10 cellular contexts compared by ENCODE assay signal in the genomic region with DNA sequence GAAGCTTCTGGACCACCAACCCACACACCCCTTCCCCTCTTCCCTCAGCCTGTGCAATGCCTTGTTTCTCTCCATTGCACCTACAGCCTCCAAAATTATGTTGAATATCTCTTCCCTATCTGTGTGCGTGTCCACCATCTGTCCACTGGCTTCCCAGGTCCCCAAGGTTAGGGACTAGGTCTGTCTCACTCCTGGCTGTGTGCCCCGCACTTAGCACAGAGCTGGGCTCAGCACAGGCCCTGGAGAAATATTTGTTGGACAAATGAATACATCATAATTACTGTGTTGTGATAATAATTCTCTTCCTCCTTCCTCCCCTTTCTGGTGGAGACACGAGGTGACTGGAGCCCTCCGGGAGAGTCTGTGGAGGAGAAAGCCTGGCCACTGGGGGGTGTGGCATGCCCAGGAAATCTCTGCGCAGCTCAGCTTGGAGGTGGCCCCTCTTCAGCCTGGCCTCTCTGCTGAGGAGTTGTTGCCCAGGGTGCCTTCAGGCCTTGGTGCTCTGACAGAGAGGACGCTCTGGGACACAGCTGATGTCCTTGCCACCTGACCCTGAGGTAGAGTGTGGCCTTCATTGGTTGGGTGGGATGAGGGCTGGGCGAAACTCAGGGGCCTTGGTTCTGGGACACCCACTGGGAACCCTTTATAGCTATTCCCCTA. TPM values are rescaled to one million over a fixed set of nuclear protein-coding genes. Genes with fewer than 3 reads are reported as not detected.
A peak's percentile ranks its signal among the peaks of the same experiment; 100 is the strongest.
DNase-seq lines count a peak whose midpoint lies in the region; ATAC-seq, FAIRE-seq and TF ChIP-seq lines count a peak whose summit lies in the region.
"Had no signal": no experiment of that assay in that cellular context is flagged by ENCODE, and none has a peak within 500 bp of the region (broad histone marks: within the 10 kb centered on the region; RNA-seq: fewer than 3 reads in every experiment).

No MANE protein-coding gene starts in this region.

- H4K20me1 ChIP-seq in DND-41 (ENCODE audit: insufficient read depth, low read length): peaks cover 10% of the 10 kb centered on the region; the same call in 1 of the 2 replicates

- DNase-seq in DND-41 (no peak), SK-MEL-5 (ENCODE audit: low read depth, low spot score) (peak; percentile 38), foreskin keratinocyte (no peak), ovary (peak; percentile 23 to 56 (median 35)), NOMO-1 treated with DMSO at 0.1 percent for 48 hours (lab: John Stamatoyannopoulos, UW; ENCODE audit: unreplicated experiment) (no peak), urothelium cell line (ENCODE audit: low spot score) (no peak), T-helper 17 cell (no peak), Kasumi-1 (lab: John Stamatoyannopoulos, UW) (no peak)
- DNase-seq: activated naive CD8-positive, alpha-beta T cell treated with anti-CD3 and anti-CD28 coated beads for 36 hours had no signal

- FAIRE-seq in urothelium cell line (lab: Jason Lieb, UNC): no peak

- ATAC-seq in DND-41 (ENCODE audit: insufficient read depth, low read depth): no peak
- no peak for ATAC-seq in foreskin keratinocyte
- no peak for ATAC-seq in T-helper 17 cell

- H3K27me3 Mint-ChIP-seq in T-helper 17 cell: peaks cover 21% of the 10 kb centered on the region
- H3K27me3 Mint-ChIP-seq: activated naive CD8-positive, alpha-beta T cell treated with anti-CD3 and anti-CD28 coated beads for 36 hours had no signal

- peaks cover 34% of the 10 kb centered on the region for H3K4me1 Mint-ChIP-seq in T-helper 17 cell

- H2AFZ ChIP-seq in DND-41 (ENCODE audit: low read depth, low read length): no peak overlapping the region

- TF ChIP-seq CTCF in DND-41 (IDR thresholded peaks at IDR 0.05; ENCODE audit: borderline replicate concordance, extremely low read depth, low read length, poor library complexity, severe bottlenecking) (peak; percentile 33), foreskin keratinocyte (conservative IDR thresholded peaks at IDR 0.05) (peak; percentile 44), ovary (IDR thresholded peaks at IDR 0.05) (no peak)

- H3K4me3 ChIP-seq in DND-41 (ENCODE audit: low read depth in 1 of 2, low read length in 2 of 2): no peak overlapping the region
- H3K4me3 ChIP-seq in ovary: no peak overlapping the region
- H3K4me3 ChIP-seq: SJCRH30 had no signal

- H3K9me3 ChIP-seq in DND-41 (ENCODE audit: insufficient read depth, low read length, severe bottlenecking) (no peaks in the 10 kb centered on the region), ovary (no peaks in the 10 kb centered on the region), T-helper 17 cell (ENCODE audit: control insufficient read depth, low read length, poor library complexity, severe bottlenecking) (no peaks in the 10 kb centered on the region)
- H3K9me3 ChIP-seq: SJCRH30 had no signal

- in situ Hi-C loops in SK-MEL-5 (cut with HindIII; ENCODE audit: low pct_unique_long_range_greater_than_20kb, low sequenced_read_pairs): no loop called here

- WGBS in ovary, 3 donors: 45 to 47% (median 46%) methylated on average over 7 of the region's 7 CpGs

- no peak overlapping the region for H3K4me3 Mint-ChIP-seq in T-helper 17 cell
- H3K4me3 Mint-ChIP-seq: activated naive CD8-positive, alpha-beta T cell treated with anti-CD3 and anti-CD28 coated beads for 36 hours had no signal

- no peak for TF ChIP-seq POLR2A in ovary (IDR thresholded peaks at IDR 0.05)

- intact Hi-C loops in ovary (cut with DNase I): loop anchor here (5.0 to 10.0 kb wide), 5 partner anchors 263 to 433 kb away; no protein-coding TSS in a partner anchor

- TF ChIP-seq EP300 in ovary (IDR thresholded peaks at IDR 0.05): no peak

- H3K4me1 ChIP-seq in DND-41 (ENCODE audit: insufficient read depth, low read length) (peaks cover 18% of the 10 kb centered on the region), foreskin keratinocyte (peaks cover 10% of the 10 kb centered on the region), ovary (ENCODE audit: insufficient read depth) (peaks cover 2% of the 10 kb centered on the region)
- H3K4me1 ChIP-seq: SJCRH30 had no signal

- H3K9ac ChIP-seq in DND-41 (ENCODE audit: low read depth, low read length): no peak overlapping the region

- no peak overlapping the region for H3K4me2 ChIP-seq in DND-41 (ENCODE audit: insufficient read depth, low read length)

- peaks cover 19% of the 10 kb centered on the region for H3K79me2 ChIP-seq in DND-41 (ENCODE audit: insufficient read depth, low read length)

- no peak overlapping the region for H3K27ac ChIP-seq in DND-41 (ENCODE audit: low read length)
- H3K27ac ChIP-seq in foreskin keratinocyte: no peak overlapping the region
- H3K27ac ChIP-seq in ovary: no peak overlapping the region
- H3K27ac ChIP-seq: SJCRH30 had no signal

- H3K27me3 ChIP-seq in DND-41 (ENCODE audit: insufficient read depth, low read length, poor library complexity) (peaks cover 19% of the 10 kb centered on the region), foreskin keratinocyte (no peaks in the 10 kb centered on the region), ovary (no peaks in the 10 kb centered on the region)

- H3K36me3 Mint-ChIP-seq in T-helper 17 cell (ENCODE audit: low read depth): peaks cover 6% of the 10 kb centered on the region

- no peak overlapping the region for H3K27ac Mint-ChIP-seq in T-helper 17 cell
- H3K27ac Mint-ChIP-seq: activated naive CD8-positive, alpha-beta T cell treated with anti-CD3 and anti-CD28 coated beads for 36 hours had no signal

- H3K36me3 ChIP-seq in DND-41 (ENCODE audit: insufficient read depth, low read length) (peaks cover 4% of the 10 kb centered on the region), ovary (no peaks in the 10 kb centered on the region)
- H3K36me3 ChIP-seq: SJCRH30 had no signal

RNA-seq across cellular contexts. Expression of gene BRD7, which starts 3.3 kb away (rescaled TPM):
- 52.0 and 57.3 TPM in 2 replicates for total RNA-seq in SK-MEL-5 (2014; rRNA removed; shearing (Covaris generic))
- 37.1 and 54.8 TPM in 2 replicates for polyA plus RNA-seq in SK-MEL-5 (2015; cell fraction: cytosol; rRNA removed)
- 25.5 and 28.2 TPM in 2 replicates for polyA plus RNA-seq in SK-MEL-5 (2015; cell fraction: nucleus; rRNA removed)
- total RNA-seq in foreskin keratinocyte (71.0 and 78.8 TPM in 2 replicates), ovary (10 to 100 TPM; 30.0 to 58.7 (median 53.5) TPM), T-helper 17 cell (10 to 100 TPM; 74.2 to 83.4 TPM)
- polyA plus RNA-seq in foreskin keratinocyte (48.7 and 58.9 TPM in 2 replicates), ovary (10 to 100 TPM; 33.9 to 75.1 TPM)

Comparison
In these comparisons a context has a peak if more than half of its experiments do, and no peak if none do; other contexts are left out.
1. DNase-seq: peak in SK-MEL-5 (single experiment) and ovary (5 of 5); none in DND-41 (single experiment), foreskin keratinocyte (0 of 2), NOMO-1 treated with DMSO at 0.1 percent for 48 hours (single experiment), urothelium cell line (single experiment), T-helper 17 cell (0 of 3) and Kasumi-1 (0 of 2).
2. CTCF ChIP-seq: peak in DND-41 (single experiment) and foreskin keratinocyte (single experiment); none in ovary (0 of 3).